Comparison of ENCODE assay signal across 8 cellular contexts in the genomic region with DNA sequence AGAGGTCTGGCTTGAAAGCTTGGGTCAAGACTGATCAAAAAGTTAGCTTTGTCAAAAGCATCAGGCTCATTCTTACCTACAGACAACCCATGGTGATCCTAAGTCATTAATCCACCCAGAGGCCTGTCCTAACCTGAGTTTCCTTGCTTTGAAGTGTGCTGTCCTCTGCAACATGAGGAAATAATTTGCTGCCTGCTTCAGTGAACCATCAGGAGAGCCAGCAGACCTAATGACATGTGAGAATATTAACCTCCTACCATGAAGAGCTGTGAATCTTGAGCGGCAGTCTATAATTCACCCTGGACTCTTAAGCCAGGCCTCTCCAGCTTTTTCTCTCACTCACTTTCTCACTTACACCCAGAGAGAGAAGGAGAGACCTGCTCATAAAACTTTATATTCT.
"Had no signal": no experiment of that assay in that cellular context is flagged by ENCODE, and none has a peak within 500 bp of the region (broad histone marks: within the 10 kb centered on the region; RNA-seq: fewer than 3 reads in every experiment).

No MANE protein-coding gene starts in this region.

- H3K4me3 Mint-ChIP-seq: HFFc6, IgD-negative memory B cell had no signal

- FAIRE-seq: HTR-8/SVneo had no signal

- H3K9me3 Mint-ChIP-seq: HFFc6 had no signal

- H3K4me1 Mint-ChIP-seq: IgD-negative memory B cell had no signal

- ATAC-seq: HCT116 had no signal

- H3K4me3 ChIP-seq: GM23248, HAP-1 had no signal

- H3K27me3 Mint-ChIP-seq: IgD-negative memory B cell had no signal

- H3K27ac Mint-ChIP-seq: HFFc6, IgD-negative memory B cell had no signal

- H3K36me3 ChIP-seq: HAP-1 had no signal

- DNase-seq: GM23248, GOT3, H7, HFFc6 had no signal
